In the genomic region with DNA sequence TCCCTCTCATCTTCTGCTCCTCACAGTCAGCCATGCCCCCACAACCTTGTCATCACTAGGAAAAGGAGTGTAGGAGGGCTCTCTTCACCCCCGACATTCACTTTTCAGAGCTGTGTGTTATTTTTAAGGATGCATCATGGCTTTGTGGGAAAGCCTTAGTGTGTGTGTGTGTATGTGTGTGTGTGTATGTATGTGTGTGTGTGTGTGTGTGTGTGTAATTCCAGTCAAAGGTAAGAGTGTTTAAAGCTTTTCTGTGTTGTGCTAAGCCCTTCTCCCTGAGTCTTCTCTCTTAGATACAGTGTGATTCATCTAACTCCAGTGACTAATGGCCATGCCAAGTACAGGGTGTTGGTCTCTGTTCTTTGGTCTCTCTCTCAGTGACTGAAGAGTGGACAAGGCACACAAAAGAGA, we compare ENCODE assay signal across 12 cellular contexts.
DNase-seq lines count a peak whose midpoint lies in the region; ATAC-seq, FAIRE-seq and TF ChIP-seq lines count a peak whose summit lies in the region.
"Had no signal": no experiment of that assay in that cellular context is flagged by ENCODE, and none has a peak within 500 bp of the region (broad histone marks: within the 10 kb centered on the region; RNA-seq: fewer than 3 reads in every experiment).

No MANE protein-coding gene starts in this region.

- H3K4me1 Mint-ChIP-seq in WTC11, result peaks cover 11% of the 10 kb centered on the region
- H3K4me1 Mint-ChIP-seq: CD14-positive monocyte had no signal

- FAIRE-seq in bronchial epithelial cell (lab: Jason Lieb, UNC), result peak; percentile 52
- FAIRE-seq: GM19239 had no signal

- no peaks in the 10 kb centered on the region for H3K36me3 ChIP-seq in bronchial epithelial cell (ENCODE audit: control insufficient read depth, insufficient read depth, low read length)
- no peaks in the 10 kb centered on the region for H3K36me3 ChIP-seq in HAP-1 (replicated peaks)

- CTCF ChIA-PET in AG04450 (lab: Charles Lee) (interaction anchor here (0.7 kb wide), 1 partner anchor 42 kb away, joined by 3 read pairs; no protein-coding TSS in a partner anchor), WTC11 (lab: Charles Lee) (no interaction called here)

- H3K27me3 ChIP-seq in AG04450 (ENCODE audit: control insufficient read depth, insufficient read depth, low read length) (no peaks in the 10 kb centered on the region), bronchial epithelial cell (ENCODE audit: control insufficient read depth, insufficient read depth, low read length) (no peaks in the 10 kb centered on the region), HAP-1 (ENCODE audit: low read depth) (no peaks in the 10 kb centered on the region)

- intact Hi-C loops in left colon (cut with DNase I, micrococcal nuclease), result no loop called here

- DNase-seq in AG04450 (ENCODE audit: low read depth, low spot score) (peak; percentile 18), HS-5 (ENCODE audit: low read depth) (peak; percentile 28), bronchial epithelial cell (ENCODE audit: low read depth) (peak; percentile 89), left colon (no peak), WTC11 (ENCODE audit: low spot score) (no peak), HAP-1 (ENCODE audit: low spot score in 2 of 2) (no peak), NCI-H2081 (lab: John Stamatoyannopoulos, UW) (no peak)
- no peak for DNase-seq in activated CD4-positive, alpha-beta T cell treated with anti-CD3 and anti-CD28 coated beads for 48 hours
- DNase-seq: NCI-H1436, NCI-H774 had no signal

- peaks cover 7% of the 10 kb centered on the region for H3K4me1 ChIP-seq in HAP-1

- H3K4me3 ChIP-seq in AG04450 (ENCODE audit: low read depth, low read length) (no peak overlapping the region), bronchial epithelial cell (ENCODE audit: low read depth, low read length) (no peak overlapping the region), HAP-1 (no peak overlapping the region)

- ATAC-seq in left colon (peak; percentile 28), WTC11 (no peak)

- no peaks in the 10 kb centered on the region for H3K27me3 Mint-ChIP-seq in WTC11 (ENCODE audit: low read depth)

- H3K9me3 ChIP-seq in AG04450 (ENCODE audit: control insufficient read depth, insufficient read depth, low read length) (no peaks in the 10 kb centered on the region), HAP-1 (no peaks in the 10 kb centered on the region)

- in situ Hi-C loops in HAP-1 (cut with MboI; ENCODE audit: low sequenced_read_pairs), result no loop called here

- H3K27ac ChIP-seq in AG04450 (ENCODE audit: low read depth, low read length), result no peak overlapping the region

- H3K4me3 Mint-ChIP-seq in WTC11, result no peak overlapping the region
- H3K4me3 Mint-ChIP-seq: CD14-positive monocyte had no signal

- H3K27ac Mint-ChIP-seq in WTC11, result no peak overlapping the region

- TF ChIP-seq CTCF in AG04450 (IDR thresholded peaks at IDR 0.05; ENCODE audit: low read depth, low read length) (no peak), bronchial epithelial cell (IDR thresholded peaks at IDR 0.05; ENCODE audit: insufficient read depth, low read length, severe bottlenecking) (no peak), WTC11 (IDR thresholded peaks at IDR 0.05) (no peak)

- peaks cover 5% of the 10 kb centered on the region; the same call in 1 of the 2 replicates for H3K9me3 Mint-ChIP-seq in WTC11

- H3K36me3 Mint-ChIP-seq in WTC11, result no peaks in the 10 kb centered on the region
- H3K36me3 Mint-ChIP-seq: CD14-positive monocyte had no signal

- POLR2A ChIA-PET in AG04450 (lab: Yijun Ruan, JAX), result interaction anchor here (0.6 kb wide), 1 partner anchor 20 kb away, joined by 3 read pairs; no protein-coding TSS in a partner anchor
- POLR2A ChIA-PET in WTC11 (lab: Charles Lee), result interaction anchor here (0.7 kb wide), 1 partner anchor 9 kb away, joined by 7 read pairs; no protein-coding TSS in a partner anchor

TF ChIP-seq in WTC11, 78 proteins besides CTCF, POLR2A, EP300 and RAD21 (continues in another document):
- TF ChIP-seq, protein P1, sequence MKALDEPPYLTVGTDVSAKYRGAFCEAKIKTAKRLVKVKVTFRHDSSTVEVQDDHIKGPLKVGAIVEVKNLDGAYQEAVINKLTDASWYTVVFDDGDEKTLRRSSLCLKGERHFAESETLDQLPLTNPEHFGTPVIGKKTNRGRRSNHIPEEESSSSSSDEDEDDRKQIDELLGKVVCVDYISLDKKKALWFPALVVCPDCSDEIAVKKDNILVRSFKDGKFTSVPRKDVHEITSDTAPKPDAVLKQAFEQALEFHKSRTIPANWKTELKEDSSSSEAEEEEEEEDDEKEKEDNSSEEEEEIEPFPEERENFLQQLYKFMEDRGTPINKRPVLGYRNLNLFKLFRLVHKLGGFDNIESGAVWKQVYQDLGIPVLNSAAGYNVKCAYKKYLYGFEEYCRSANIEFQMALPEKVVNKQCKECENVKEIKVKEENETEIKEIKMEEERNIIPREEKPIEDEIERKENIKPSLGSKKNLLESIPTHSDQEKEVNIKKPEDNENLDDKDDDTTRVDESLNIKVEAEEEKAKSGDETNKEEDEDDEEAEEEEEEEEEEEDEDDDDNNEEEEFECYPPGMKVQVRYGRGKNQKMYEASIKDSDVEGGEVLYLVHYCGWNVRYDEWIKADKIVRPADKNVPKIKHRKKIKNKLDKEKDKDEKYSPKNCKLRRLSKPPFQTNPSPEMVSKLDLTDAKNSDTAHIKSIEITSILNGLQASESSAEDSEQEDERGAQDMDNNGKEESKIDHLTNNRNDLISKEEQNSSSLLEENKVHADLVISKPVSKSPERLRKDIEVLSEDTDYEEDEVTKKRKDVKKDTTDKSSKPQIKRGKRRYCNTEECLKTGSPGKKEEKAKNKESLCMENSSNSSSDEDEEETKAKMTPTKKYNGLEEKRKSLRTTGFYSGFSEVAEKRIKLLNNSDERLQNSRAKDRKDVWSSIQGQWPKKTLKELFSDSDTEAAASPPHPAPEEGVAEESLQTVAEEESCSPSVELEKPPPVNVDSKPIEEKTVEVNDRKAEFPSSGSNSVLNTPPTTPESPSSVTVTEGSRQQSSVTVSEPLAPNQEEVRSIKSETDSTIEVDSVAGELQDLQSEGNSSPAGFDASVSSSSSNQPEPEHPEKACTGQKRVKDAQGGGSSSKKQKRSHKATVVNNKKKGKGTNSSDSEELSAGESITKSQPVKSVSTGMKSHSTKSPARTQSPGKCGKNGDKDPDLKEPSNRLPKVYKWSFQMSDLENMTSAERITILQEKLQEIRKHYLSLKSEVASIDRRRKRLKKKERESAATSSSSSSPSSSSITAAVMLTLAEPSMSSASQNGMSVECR (CRISPR knock-in tag; IDR thresholded peaks at IDR 0.05; ENCODE audit: borderline replicate concordance), result no peak
- TF ChIP-seq, protein P2, sequence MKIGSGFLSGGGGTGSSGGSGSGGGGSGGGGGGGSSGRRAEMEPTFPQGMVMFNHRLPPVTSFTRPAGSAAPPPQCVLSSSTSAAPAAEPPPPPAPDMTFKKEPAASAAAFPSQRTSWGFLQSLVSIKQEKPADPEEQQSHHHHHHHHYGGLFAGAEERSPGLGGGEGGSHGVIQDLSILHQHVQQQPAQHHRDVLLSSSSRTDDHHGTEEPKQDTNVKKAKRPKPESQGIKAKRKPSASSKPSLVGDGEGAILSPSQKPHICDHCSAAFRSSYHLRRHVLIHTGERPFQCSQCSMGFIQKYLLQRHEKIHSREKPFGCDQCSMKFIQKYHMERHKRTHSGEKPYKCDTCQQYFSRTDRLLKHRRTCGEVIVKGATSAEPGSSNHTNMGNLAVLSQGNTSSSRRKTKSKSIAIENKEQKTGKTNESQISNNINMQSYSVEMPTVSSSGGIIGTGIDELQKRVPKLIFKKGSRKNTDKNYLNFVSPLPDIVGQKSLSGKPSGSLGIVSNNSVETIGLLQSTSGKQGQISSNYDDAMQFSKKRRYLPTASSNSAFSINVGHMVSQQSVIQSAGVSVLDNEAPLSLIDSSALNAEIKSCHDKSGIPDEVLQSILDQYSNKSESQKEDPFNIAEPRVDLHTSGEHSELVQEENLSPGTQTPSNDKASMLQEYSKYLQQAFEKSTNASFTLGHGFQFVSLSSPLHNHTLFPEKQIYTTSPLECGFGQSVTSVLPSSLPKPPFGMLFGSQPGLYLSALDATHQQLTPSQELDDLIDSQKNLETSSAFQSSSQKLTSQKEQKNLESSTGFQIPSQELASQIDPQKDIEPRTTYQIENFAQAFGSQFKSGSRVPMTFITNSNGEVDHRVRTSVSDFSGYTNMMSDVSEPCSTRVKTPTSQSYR (CRISPR knock-in tag; IDR thresholded peaks at IDR 0.05), result no peak
- TF ChIP-seq ZNF423 (CRISPR knock-in tag; IDR thresholded peaks at IDR 0.05), result no peak
- TF ChIP-seq, protein P3, sequence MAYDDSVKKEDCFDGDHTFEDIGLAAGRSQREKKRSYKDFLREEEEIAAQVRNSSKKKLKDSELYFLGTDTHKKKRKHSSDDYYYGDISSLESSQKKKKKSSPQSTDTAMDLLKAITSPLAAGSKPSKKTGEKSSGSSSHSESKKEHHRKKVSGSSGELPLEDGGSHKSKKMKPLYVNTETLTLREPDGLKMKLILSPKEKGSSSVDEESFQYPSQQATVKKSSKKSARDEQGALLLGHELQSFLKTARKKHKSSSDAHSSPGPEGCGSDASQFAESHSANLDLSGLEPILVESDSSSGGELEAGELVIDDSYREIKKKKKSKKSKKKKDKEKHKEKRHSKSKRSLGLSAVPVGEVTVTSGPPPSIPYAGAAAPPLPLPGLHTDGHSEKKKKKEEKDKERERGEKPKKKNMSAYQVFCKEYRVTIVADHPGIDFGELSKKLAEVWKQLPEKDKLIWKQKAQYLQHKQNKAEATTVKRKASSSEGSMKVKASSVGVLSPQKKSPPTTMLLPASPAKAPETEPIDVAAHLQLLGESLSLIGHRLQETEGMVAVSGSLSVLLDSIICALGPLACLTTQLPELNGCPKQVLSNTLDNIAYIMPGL (CRISPR knock-in tag; IDR thresholded peaks at IDR 0.05), result no peak
- no peak for TF ChIP-seq GRHL2 (CRISPR knock-in tag; IDR thresholded peaks at IDR 0.05; ENCODE audit: insufficient replicate concordance, severe bottlenecking)
- TF ChIP-seq, protein P4, sequence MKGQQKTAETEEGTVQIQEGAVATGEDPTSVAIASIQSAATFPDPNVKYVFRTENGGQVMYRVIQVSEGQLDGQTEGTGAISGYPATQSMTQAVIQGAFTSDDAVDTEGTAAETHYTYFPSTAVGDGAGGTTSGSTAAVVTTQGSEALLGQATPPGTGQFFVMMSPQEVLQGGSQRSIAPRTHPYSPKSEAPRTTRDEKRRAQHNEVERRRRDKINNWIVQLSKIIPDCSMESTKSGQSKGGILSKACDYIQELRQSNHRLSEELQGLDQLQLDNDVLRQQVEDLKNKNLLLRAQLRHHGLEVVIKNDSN (CRISPR knock-in tag; IDR thresholded peaks at IDR 0.05), result no peak
- TF ChIP-seq, protein P5, sequence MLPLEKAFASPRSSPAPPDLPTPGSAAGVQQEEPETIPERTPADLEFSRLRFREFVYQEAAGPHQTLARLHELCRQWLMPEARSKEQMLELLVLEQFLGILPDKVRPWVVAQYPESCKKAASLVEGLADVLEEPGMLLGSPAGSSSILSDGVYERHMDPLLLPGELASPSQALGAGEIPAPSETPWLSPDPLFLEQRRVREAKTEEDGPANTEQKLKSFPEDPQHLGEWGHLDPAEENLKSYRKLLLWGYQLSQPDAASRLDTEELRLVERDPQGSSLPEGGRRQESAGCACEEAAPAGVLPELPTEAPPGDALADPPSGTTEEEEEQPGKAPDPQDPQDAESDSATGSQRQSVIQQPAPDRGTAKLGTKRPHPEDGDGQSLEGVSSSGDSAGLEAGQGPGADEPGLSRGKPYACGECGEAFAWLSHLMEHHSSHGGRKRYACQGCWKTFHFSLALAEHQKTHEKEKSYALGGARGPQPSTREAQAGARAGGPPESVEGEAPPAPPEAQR (CRISPR knock-in tag; IDR thresholded peaks at IDR 0.05), result no peak

Comparison
In these comparisons a context has a peak if more than half of its experiments do, and no peak if none do; other contexts are left out.
1. DNase-seq: peak in AG04450 (single experiment), HS-5 (single experiment) and bronchial epithelial cell (single experiment); none in left colon (0 of 2), WTC11 (single experiment), HAP-1 (0 of 2), NCI-H2081 (0 of 2) and activated CD4-positive, alpha-beta T cell treated with anti-CD3 and anti-CD28 coated beads for 48 hours (single experiment).